ENCODE assay signal across 32 cellular contexts in the genomic region with DNA sequence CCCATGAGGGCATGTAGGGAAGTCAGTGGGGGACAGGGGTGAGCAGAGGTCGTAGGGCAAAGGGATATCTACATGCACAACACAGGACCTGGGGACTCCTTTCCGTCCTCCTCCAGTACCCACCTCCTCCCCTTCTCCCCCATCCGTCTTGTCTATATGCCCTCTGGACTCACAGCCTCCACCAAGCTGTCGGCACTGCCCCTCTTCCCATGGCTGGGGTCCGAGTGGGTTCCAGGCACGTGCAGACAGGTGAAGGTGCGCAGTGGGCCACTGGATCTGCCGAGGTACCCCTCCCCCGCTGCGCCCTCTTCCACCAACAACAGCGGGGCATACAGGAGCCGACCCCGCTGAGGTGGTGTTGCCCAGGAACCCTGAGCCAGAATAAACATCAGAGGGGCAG. TPM values are rescaled to one million over a fixed set of nuclear protein-coding genes. Genes with fewer than 3 reads are reported as not detected.
"Had no signal": no experiment of that assay in that cellular context is flagged by ENCODE, and none has a peak within 500 bp of the region (broad histone marks: within the 10 kb centered on the region; RNA-seq: fewer than 3 reads in every experiment).

No MANE protein-coding gene starts in this region.

- H3K4me1 Mint-ChIP-seq: nephron had no signal

- DNase-seq: hypothalamus; immature natural killer cell; kidney; left colon; left lung; lower lobe of right lung; mammary epithelial cell; mesenchymal stem cell; naive thymus-derived CD8-positive, alpha-beta T cell; ovary; right lobe of liver; stimulated activated CD4-positive, alpha-beta T cell treated with anti-CD3 and anti-CD28 coated beads, Interleukin-1b, Interleukin-23, amount 100 ng/mL, for 48 hours; stimulated activated CD4-positive, alpha-beta T cell treated with anti-CD3 and anti-CD28 coated beads, Interleukin-2, amount 100 ng/mL, for 48 hours; stimulated activated CD4-positive, alpha-beta T cell treated with anti-CD3 and anti-CD28 coated beads, Interleukin-4, amount 100 ng/mL, for 4 hours; stimulated activated CD8-positive, alpha-beta memory T cell treated with anti-CD3 and anti-CD28 coated beads, Interleukin-4, amount 100 ng/mL, for 48 hours; stimulated activated naive CD4-positive, alpha-beta T cell treated with Interleukin-2 at 50 U/mL for 16 hours; stimulated activated naive CD8-positive, alpha-beta T cell treated with anti-CD3 and anti-CD28 coated beads, Interleukin-15, amount 100 ng/mL, for 72 hours; testis; thyroid gland; transverse colon; upper lobe of right lung had no signal

- H3K27me3 ChIP-seq: left lung, neutrophil, ovary, right atrium auricular region, right lobe of liver, testis, thyroid gland, transverse colon, upper lobe of right lung had no signal

- H3K27ac Mint-ChIP-seq: immature natural killer cell; naive thymus-derived CD8-positive, alpha-beta T cell; nephron; progenitor cell of endocrine pancreas; stimulated activated memory B cell treated with anti-CD40 and anti-IgM and Interleukin-4, amounts not matched to agents 10 μg/mL and 1 μg/mL and 100 μg/mL, for 72 hours; stimulated activated naive CD8-positive, alpha-beta T cell treated with anti-CD3 and anti-CD28 coated beads, Interleukin-15, amount 100 ng/mL, for 72 hours had no signal

- H3K4me3 ChIP-seq: left lung, lower lobe of right lung, ovary, right atrium auricular region, right lobe of liver, smooth muscle cell, testis, thyroid gland, transverse colon, upper lobe of right lung had no signal

- H3K27ac ChIP-seq: left lung, lower lobe of right lung, neutrophil, ovary, right lobe of liver, testis, thyroid gland, transverse colon, upper lobe of right lung had no signal

- H3K9me3 ChIP-seq: left lung, lower lobe of right lung, neutrophil, ovary, right atrium auricular region, right lobe of liver, testis, thyroid gland, transverse colon, upper lobe of right lung had no signal

- H3K36me3 ChIP-seq: left lung, lower lobe of right lung, neutrophil, ovary, right atrium auricular region, right lobe of liver, thyroid gland, transverse colon, upper lobe of right lung had no signal

- H3K4me3 Mint-ChIP-seq: immature natural killer cell; naive thymus-derived CD8-positive, alpha-beta T cell; nephron; neural crest cell; stimulated activated memory B cell treated with anti-CD40 and anti-IgM and Interleukin-4, amounts not matched to agents 10 μg/mL and 1 μg/mL and 100 μg/mL, for 72 hours; stimulated activated naive CD8-positive, alpha-beta T cell treated with anti-CD3 and anti-CD28 coated beads, Interleukin-15, amount 100 ng/mL, for 72 hours had no signal

- H3K27me3 Mint-ChIP-seq: naive thymus-derived CD8-positive, alpha-beta T cell; stimulated activated memory B cell treated with anti-CD40 and anti-IgM and Interleukin-4, amounts not matched to agents 10 μg/mL and 1 μg/mL and 100 μg/mL, for 72 hours; stimulated activated naive CD8-positive, alpha-beta T cell treated with anti-CD3 and anti-CD28 coated beads, Interleukin-15, amount 100 ng/mL, for 72 hours had no signal

- H3K36me3 Mint-ChIP-seq: immature natural killer cell; naive thymus-derived CD8-positive, alpha-beta T cell; stimulated activated memory B cell treated with anti-CD40 and anti-IgM and Interleukin-4, amounts not matched to agents 10 μg/mL and 1 μg/mL and 100 μg/mL, for 72 hours had no signal

- H3K4me2 ChIP-seq: smooth muscle cell had no signal

- H3K4me1 ChIP-seq: left lung, lower lobe of right lung, right atrium auricular region, right lobe of liver, testis, thyroid gland had no signal

- H3K9me3 Mint-ChIP-seq: immature natural killer cell; naive thymus-derived CD8-positive, alpha-beta T cell; stimulated activated memory B cell treated with anti-CD40 and anti-IgM and Interleukin-4, amounts not matched to agents 10 μg/mL and 1 μg/mL and 100 μg/mL, for 72 hours; stimulated activated naive CD8-positive, alpha-beta T cell treated with anti-CD3 and anti-CD28 coated beads, Interleukin-15, amount 100 ng/mL, for 72 hours had no signal

RNA-seq across cellular contexts. Expression of a gene that starts 5.5 kb away (rescaled TPM):
- total RNA-seq: smooth muscle cell had no signal
- polyA plus RNA-seq: smooth muscle cell had no signal

RNA-seq across cellular contexts. Expression of a gene that starts 27.7 kb away (rescaled TPM):
- total RNA-seq: liver, occipital lobe, pulmonary artery endothelial cell, skeletal muscle tissue, smooth muscle cell had no signal
- polyA plus RNA-seq: mammary epithelial cell had no signal
